Comparison of ENCODE assay signal across 20 cellular contexts in genomic region chr20:44599715-44600114, GRCh38. TPM values are rescaled to one million over a fixed set of nuclear protein-coding genes. Genes with fewer than 3 reads are reported as not detected.
DNase-seq lines count a peak whose midpoint lies in the region; ATAC-seq, FAIRE-seq and TF ChIP-seq lines count a peak whose summit lies in the region.
"Had no signal": no experiment of that assay in that cellular context is flagged by ENCODE, and none has a peak within 500 bp of the region (broad histone marks: within the 10 kb centered on the region; RNA-seq: fewer than 3 reads in every experiment).

No MANE protein-coding gene starts in this region.

- no peaks in the 10 kb centered on the region for H3K27me3 ChIP-seq in SK-N-SH (ENCODE audit: insufficient read depth)
- no peaks in the 10 kb centered on the region for H3K27me3 ChIP-seq in astrocyte (ENCODE audit: insufficient read depth, low read length)
- no peaks in the 10 kb centered on the region for H3K27me3 ChIP-seq in thymus (ENCODE audit: control insufficient read depth, insufficient read depth)
- H3K27me3 ChIP-seq: colonic mucosa, testis had no signal

- no peak overlapping the region for H2AFZ ChIP-seq in SK-N-SH (ENCODE audit: low read depth)
- no peak overlapping the region for H2AFZ ChIP-seq in astrocyte (ENCODE audit: low read depth, low read length)

- H3K79me2 ChIP-seq in SK-N-SH (ENCODE audit: insufficient read depth) (peaks cover 22% of the 10 kb centered on the region; the same call in 1 of the 2 replicates), astrocyte (ENCODE audit: insufficient read depth, low read length) (no peaks in the 10 kb centered on the region)

- H3F3A ChIP-seq in SK-N-SH (replicated peaks; ENCODE audit: insufficient read depth), result peaks cover 13% of the 10 kb centered on the region

- H3K4me1 Mint-ChIP-seq in astrocyte (ENCODE audit: low read depth, unreplicated experiment), result peaks cover 24% of the 10 kb centered on the region
- peaks cover 9 to 57% (median 46%) of the 10 kb centered on the region in 3 donors for H3K4me1 Mint-ChIP-seq in naive B cell

- H3K36me3 Mint-ChIP-seq in astrocyte (ENCODE audit: low read depth, unreplicated experiment) (no peaks in the 10 kb centered on the region), naive B cell (peaks cover 2 to 10% of the 10 kb centered on the region in 2 donors)

- H3K4me3 ChIP-seq in SK-N-SH (ENCODE audit: low read depth in 2 of 2, low read length in 1 of 2) (no peak overlapping the region), astrocyte (ENCODE audit: insufficient read depth, low read depth, low read length) (no peak overlapping the region), thymus (ENCODE audit: low read length) (no peak overlapping the region)
- H3K4me3 ChIP-seq: colonic mucosa, GM12878, K562, testis had no signal

- ATAC-seq in SK-N-SH treated with all-trans-retinoic acid at 6 μM for 48 hours (no peak), naive B cell (ENCODE audit: low read depth in 2 of 2) (no peak), HG03460 (IDR thresholded peaks at IDR 0.05; ENCODE audit: unreplicated experiment) (no peak)
- ATAC-seq: GM12878, K562, left lobe of liver had no signal

- H4K20me1 ChIP-seq in SK-N-SH (ENCODE audit: insufficient read depth) (no peaks in the 10 kb centered on the region), astrocyte (ENCODE audit: insufficient read depth, low read length) (no peaks in the 10 kb centered on the region)

- no peaks in the 10 kb centered on the region for H3K9me2 ChIP-seq in SK-N-SH

- H3K9me3 Mint-ChIP-seq in astrocyte (ENCODE audit: unreplicated experiment) (no peaks in the 10 kb centered on the region), naive B cell (peaks cover 0 to under 1% (median 0%) of the 10 kb centered on the region in 7 donors)
- H3K9me3 Mint-ChIP-seq: CD4-positive, alpha-beta T cell; T-helper 1 cell treated with Interleukin-12 subunit alpha and Interleukin-12 subunit beta and Interleukin-4 antibody, amounts not matched to agents 30 μg/mL and 1 μg/mL, for 36 hours had no signal

- POLR2A ChIA-PET in SK-N-SH (lab: Yijun Ruan, JAX), result no interaction called here

- DNase-seq in SK-N-SH, result no peak
- no peak for DNase-seq in astrocyte (ENCODE audit: low read depth)
- DNase-seq in naive B cell, result no peak
- DNase-seq in AG20443 (ENCODE audit: low spot score), result no peak
- no peak for DNase-seq in SKM-1 (lab: John Stamatoyannopoulos, UW; ENCODE audit: unreplicated experiment)
- DNase-seq: activated CD4-positive, alpha-beta T cell treated with anti-CD3 and anti-CD28 coated beads for 1 hour; CD4-positive, alpha-beta T cell; colonic mucosa; HCEC 1CT; NCI-H1417; testis had no signal

- TF ChIP-seq CTCF in SK-N-SH (IDR thresholded peaks at IDR 0.05) (no peak), astrocyte (IDR thresholded peaks at IDR 0.05; ENCODE audit: insufficient read depth, low read depth, low read length) (no peak)

- TF ChIP-seq EP300 in SK-N-SH (IDR thresholded peaks at IDR 0.05; ENCODE audit: borderline replicate concordance in 1 of 2, low read depth in 1 of 2, low read length in 1 of 2), result no peak

- no peaks in the 10 kb centered on the region for H3K27me3 Mint-ChIP-seq in astrocyte (ENCODE audit: low read depth, unreplicated experiment)
- H3K27me3 Mint-ChIP-seq in naive B cell, result no peaks in the 10 kb centered on the region
- H3K27me3 Mint-ChIP-seq: CD4-positive, alpha-beta T cell had no signal

- no peak overlapping the region for H3K4me3 Mint-ChIP-seq in astrocyte (ENCODE audit: unreplicated experiment)
- H3K4me3 Mint-ChIP-seq in naive B cell, result peak overlapping the region in 6 of 8 donors; percentile 35 to 89 (median 81)
- H3K4me3 Mint-ChIP-seq: CD4-positive, alpha-beta T cell; T-helper 1 cell treated with Interleukin-12 subunit alpha and Interleukin-12 subunit beta and Interleukin-4 antibody, amounts not matched to agents 30 μg/mL and 1 μg/mL, for 36 hours had no signal

- H3K4me2 ChIP-seq in SK-N-SH (peak overlapping the region; percentile 56; the same call in 1 of the 2 replicates), astrocyte (ENCODE audit: low read length) (no peak overlapping the region)

- peak overlapping the region in 1 of 2 experiments; percentile 84; a peak in 1 of 4 replicates for H3K27ac ChIP-seq in SK-N-SH (ENCODE audit: low read depth in 2 of 2, low read length in 1 of 2)
- no peak overlapping the region for H3K27ac ChIP-seq in astrocyte (ENCODE audit: low read depth, low read length)
- H3K27ac ChIP-seq in thymus (ENCODE audit: low read depth), result peak overlapping the region; percentile 46
- H3K27ac ChIP-seq: 22Rv1, colonic mucosa had no signal

- peak overlapping the region; percentile 81 for H3K27ac Mint-ChIP-seq in astrocyte (ENCODE audit: unreplicated experiment)
- peak overlapping the region in 3 of 6 donors; percentile 95 to 96 (median 96) for H3K27ac Mint-ChIP-seq in naive B cell

- H3K4me1 ChIP-seq in SK-N-SH (ENCODE audit: control insufficient read depth in 1 of 2, insufficient read depth in 2 of 2, low read depth in 1 of 2, low read length in 1 of 2), result peaks cover 13 to 46% of the 10 kb centered on the region in 2 experiments
- H3K4me1 ChIP-seq in astrocyte (ENCODE audit: insufficient read depth, low read length), result peaks cover 19% of the 10 kb centered on the region
- H3K4me1 ChIP-seq in thymus (ENCODE audit: control insufficient read depth, insufficient read depth, low read length), result peaks cover 8% of the 10 kb centered on the region

- no peak for FAIRE-seq in astrocyte (lab: Jason Lieb, UNC)
- FAIRE-seq: GM12878, K562, RCC 7860 had no signal

- no peak for TF ChIP-seq RAD21 in SK-N-SH (IDR thresholded peaks at IDR 0.05; ENCODE audit: low read length)

- WGBS in SK-N-SH (ENCODE audit: low lambda C conversion rate), result 100% methylated on average over 1 of the region's 1 CpG
- 88% methylated on average over 1 of the region's 1 CpG for WGBS in thymus

- no peaks in the 10 kb centered on the region for H3K36me3 ChIP-seq in SK-N-SH (replicated peaks in 1 of 2; ENCODE audit: control insufficient read depth in 1 of 2, insufficient read depth in 2 of 2, low read length in 1 of 2)
- H3K36me3 ChIP-seq in astrocyte (ENCODE audit: insufficient read depth, low read length), result no peaks in the 10 kb centered on the region
- H3K36me3 ChIP-seq in thymus (ENCODE audit: control insufficient read depth, insufficient read depth), result no peaks in the 10 kb centered on the region
- H3K36me3 ChIP-seq: colonic mucosa had no signal

- H3K9me3 ChIP-seq in SK-N-SH (no peaks in the 10 kb centered on the region), astrocyte (ENCODE audit: insufficient read depth, low read depth, low read length) (no peaks in the 10 kb centered on the region), thymus (ENCODE audit: control insufficient read depth) (no peaks in the 10 kb centered on the region)
- H3K9me3 ChIP-seq: colonic mucosa, testis had no signal

- H3K9ac ChIP-seq in SK-N-SH, result no peak overlapping the region
- no peak overlapping the region for H3K9ac ChIP-seq in astrocyte (ENCODE audit: low read length)

- CTCF ChIA-PET in SK-N-SH (lab: Yijun Ruan, JAX), result interaction anchor here (1.2 to 3.8 kb wide), 3 partner anchors 10 to 78 kb away, joined by 3 to 26 read pairs (median 5); partner anchors contain the start of gene SERINC3

TF ChIP-seq in SK-N-SH, 30 proteins besides CTCF, POLR2A, EP300 and RAD21 (continues in another document):
- no peak for TF ChIP-seq GATA2 (CRISPR knock-in tag; IDR thresholded peaks at IDR 0.05)
- TF ChIP-seq USF1 (IDR thresholded peaks at IDR 0.05; ENCODE audit: borderline replicate concordance, low read depth), result no peak
- no peak for TF ChIP-seq POLR2AphosphoS5 (IDR thresholded peaks at IDR 0.05; ENCODE audit: low read depth, low read length)
- TF ChIP-seq CHD2 (IDR thresholded peaks at IDR 0.05; ENCODE audit: low read length, partially characterized antibody), result no peak

TF ChIP-seq in SK-N-SH treated with all-trans-retinoic acid at 6 μM for 48 hours, 23 proteins besides CTCF, POLR2A, EP300 and RAD21:
- TF ChIP-seq PPARA (CRISPR knock-in tag; IDR thresholded peaks at IDR 0.05; ENCODE audit: borderline replicate concordance), result no peak
- TF ChIP-seq ISL1 (CRISPR knock-in tag; IDR thresholded peaks at IDR 0.05), result no peak
- no peak for TF ChIP-seq ZNF565 (CRISPR knock-in tag; conservative IDR thresholded peaks at IDR 0.05; ENCODE audit: low read depth)
- TF ChIP-seq OSR1 (CRISPR knock-in tag; IDR thresholded peaks at IDR 0.05), result no peak
- TF ChIP-seq ZNF70 (CRISPR knock-in tag; IDR thresholded peaks at IDR 0.05), result no peak
- TF ChIP-seq CSRNP3 (CRISPR knock-in tag; IDR thresholded peaks at IDR 0.05), result no peak
- TF ChIP-seq RARB (CRISPR knock-in tag; IDR thresholded peaks at IDR 0.05), result no peak
- no peak for TF ChIP-seq ZFP3 (CRISPR knock-in tag; IDR thresholded peaks at IDR 0.05)
- no peak for TF ChIP-seq TCF4 (CRISPR knock-in tag; IDR thresholded peaks at IDR 0.05; ENCODE audit: borderline replicate concordance)
- no peak for TF ChIP-seq ZFP30 (CRISPR knock-in tag; IDR thresholded peaks at IDR 0.05)
- no peak for TF ChIP-seq SNAI2 (CRISPR knock-in tag; IDR thresholded peaks at IDR 0.05)
- TF ChIP-seq ZC3H10 (CRISPR knock-in tag; IDR thresholded peaks at IDR 0.05), result no peak

RNA-seq across cellular contexts. Expression of gene PKIG, which starts 17.3 kb away (rescaled TPM):
- polyA plus RNA-seq in SK-N-SH (2012; rRNA removed), result 63.9 and 92.9 TPM in 2 replicates
- polyA plus RNA-seq in SK-N-SH (2012; cell fraction: cytosol; rRNA removed), result 67.5 and 78.6 TPM in 2 replicates
- 29.9 and 37.7 TPM in 2 replicates for polyA plus RNA-seq in SK-N-SH (2012; cell fraction: nucleus; rRNA removed)
- 27.8 and 30.1 TPM in 2 replicates for total RNA-seq in astrocyte
- 100 to 1,000 TPM in 4 of 6 donors, 10 to 100 TPM in 2; 74.7 to 219 (median 103) TPM for polyA plus RNA-seq in naive B cell (ENCODE audit: low read depth in 6 of 6)
- polyA plus RNA-seq in thymus, result 41.7 TPM

RNA-seq across cellular contexts. Expression of gene ADA, which starts 51.8 kb away (rescaled TPM):
- polyA plus RNA-seq in SK-N-SH (2012; rRNA removed) (25.7 and 28.3 TPM in 2 replicates), naive B cell (ENCODE audit: low read depth in 6 of 6) (1 to 10 TPM; 1.7 to 7.6 (median 4.6) TPM), thymus (61.1 TPM)
- polyA plus RNA-seq in SK-N-SH (2012; cell fraction: cytosol; rRNA removed), result 14.9 and 20.7 TPM in 2 replicates
- polyA plus RNA-seq in SK-N-SH (2012; cell fraction: nucleus; rRNA removed), result 50.4 and 63.8 TPM in 2 replicates
- 67.5 and 68.5 TPM in 2 replicates for total RNA-seq in astrocyte
